In the genomic region with DNA sequence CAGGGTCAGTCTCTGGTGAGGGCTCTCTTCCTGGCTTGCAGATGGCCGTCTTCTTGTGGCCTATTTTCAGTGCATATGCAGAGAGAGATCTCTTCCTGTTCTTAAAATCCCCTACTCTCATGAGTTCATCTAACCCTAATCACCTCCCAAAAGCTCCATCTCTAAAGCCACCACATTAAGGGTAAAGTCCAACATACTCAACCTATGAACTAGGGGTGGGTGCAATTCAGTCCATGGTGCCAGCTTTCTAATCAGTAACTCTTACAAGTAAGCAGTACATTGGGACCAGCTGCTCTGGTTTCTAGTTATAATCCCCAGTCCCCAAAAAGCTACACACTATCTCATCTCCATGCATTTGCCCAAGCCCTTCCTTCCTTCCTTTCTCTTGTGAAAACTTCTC, we compare ENCODE assay signal across 27 cellular contexts.
"Had no signal": no experiment of that assay in that cellular context is flagged by ENCODE, and none has a peak within 500 bp of the region (broad histone marks: within the 10 kb centered on the region; RNA-seq: fewer than 3 reads in every experiment).

No MANE protein-coding gene starts in this region.

- H3K79me2 ChIP-seq: parathyroid adenoma had no signal

- H2AFZ ChIP-seq: neural progenitor cell, parathyroid adenoma had no signal

- H3K4me2 ChIP-seq: neural progenitor cell, smooth muscle cell had no signal

- H3K9me3 ChIP-seq: ovary, psoas muscle, right lobe of liver, sigmoid colon, suprapubic skin, testis, transverse colon, upper lobe of right lung, uterus had no signal

- H3K4me1 ChIP-seq: neural progenitor cell, parathyroid adenoma, psoas muscle, testis had no signal

- H3K9ac ChIP-seq: neural progenitor cell, parathyroid adenoma had no signal

- H3K36me3 ChIP-seq: neural progenitor cell, ovary, right lobe of liver, sigmoid colon, spleen, suprapubic skin, tibial artery, transverse colon, upper lobe of right lung, uterus had no signal

- DNase-seq: natural killer cell; occipital lobe; ovary; posterior cingulate gyrus; psoas muscle; right cardiac atrium; right lobe of liver; sigmoid colon; spleen; stimulated activated CD4-positive, alpha-beta T cell treated with anti-CD3 and anti-CD28 coated beads, Interleukin-12 subunit alpha, Interleukin-12 subunit beta, amount 100 ng/mL, for 4 hours; stimulated activated CD4-positive, alpha-beta T cell treated with anti-CD3 and anti-CD28 coated beads, Interleukin-1b, Interleukin-23, amount 100 ng/mL, for 48 hours; stimulated activated CD4-positive, alpha-beta T cell treated with anti-CD3 and anti-CD28 coated beads, Interleukin-4, amount 100 ng/mL, for 1 hour; stimulated activated CD4-positive, alpha-beta T cell treated with anti-CD3 and anti-CD28 coated beads, Interleukin-4, amount 100 ng/mL, for 4 hours; stimulated activated CD8-positive, alpha-beta memory T cell treated with anti-CD3 and anti-CD28 coated beads, Interleukin-4, amount 100 ng/mL, for 48 hours; stimulated activated naive CD4-positive, alpha-beta T cell; stimulated activated naive CD8-positive, alpha-beta T cell treated with anti-CD3 and anti-CD28 coated beads, Interleukin-15, amount 100 ng/mL, for 72 hours; stimulated activated naive CD8-positive, alpha-beta T cell treated with anti-CD3 and anti-CD28 coated beads, Interleukin-15, Interleukin-2, amounts not matched to agents 100 U/mL and 50 U/mL, for 24 hours; substantia nigra; testis; tibial artery; transverse colon; upper lobe of right lung; uterus had no signal

- H3K27ac ChIP-seq: neural progenitor cell, ovary, parathyroid adenoma, psoas muscle, right lobe of liver, sigmoid colon, spleen, suprapubic skin, testis, tibial artery, transverse colon, upper lobe of right lung, uterus had no signal

- H3K4me3 ChIP-seq: neural progenitor cell, ovary, psoas muscle, right lobe of liver, sigmoid colon, smooth muscle cell, spleen, suprapubic skin, testis, tibial artery, transverse colon, upper lobe of right lung, uterus had no signal

- H3K27me3 ChIP-seq: ovary, right lobe of liver, testis had no signal
